ENCODE assay signal across 1 cellular context in genomic region chr2:164934790-164935466, GRCh38.
TF ChIP-seq lines count a peak whose summit lies in the region.

No MANE protein-coding gene starts in this region.

TF ChIP-seq in HepG2, 621 proteins besides CTCF, POLR2A, EP300 and RAD21 (continued from another document and continues in another):
- TF ChIP-seq, protein P1, sequence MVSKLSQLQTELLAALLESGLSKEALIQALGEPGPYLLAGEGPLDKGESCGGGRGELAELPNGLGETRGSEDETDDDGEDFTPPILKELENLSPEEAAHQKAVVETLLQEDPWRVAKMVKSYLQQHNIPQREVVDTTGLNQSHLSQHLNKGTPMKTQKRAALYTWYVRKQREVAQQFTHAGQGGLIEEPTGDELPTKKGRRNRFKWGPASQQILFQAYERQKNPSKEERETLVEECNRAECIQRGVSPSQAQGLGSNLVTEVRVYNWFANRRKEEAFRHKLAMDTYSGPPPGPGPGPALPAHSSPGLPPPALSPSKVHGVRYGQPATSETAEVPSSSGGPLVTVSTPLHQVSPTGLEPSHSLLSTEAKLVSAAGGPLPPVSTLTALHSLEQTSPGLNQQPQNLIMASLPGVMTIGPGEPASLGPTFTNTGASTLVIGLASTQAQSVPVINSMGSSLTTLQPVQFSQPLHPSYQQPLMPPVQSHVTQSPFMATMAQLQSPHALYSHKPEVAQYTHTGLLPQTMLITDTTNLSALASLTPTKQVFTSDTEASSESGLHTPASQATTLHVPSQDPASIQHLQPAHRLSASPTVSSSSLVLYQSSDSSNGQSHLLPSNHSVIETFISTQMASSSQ (IDR thresholded peaks at IDR 0.05; ENCODE audit: low read depth), result peak; percentile 88
- TF ChIP-seq, protein P1 (CRISPR knock-in tag; IDR thresholded peaks at IDR 0.05; ENCODE audit: borderline replicate concordance), result peak; percentile 60; the same call in 1 of the 2 replicates
- TF ChIP-seq MBD4 (IDR thresholded peaks at IDR 0.05; ENCODE audit: borderline replicate concordance, low read length), result peak; percentile 90; the same call in 1 of the 2 replicates
- TF ChIP-seq ZFP41 (CRISPR knock-in tag; IDR thresholded peaks at IDR 0.05; ENCODE audit: borderline replicate concordance), result no peak
- peak; percentile 99 for TF ChIP-seq TBX2 (CRISPR knock-in tag; IDR thresholded peaks at IDR 0.05; ENCODE audit: borderline replicate concordance)
- peak; percentile 76; the same call in 1 of the 2 replicates for TF ChIP-seq GATA4 (IDR thresholded peaks at IDR 0.05; ENCODE audit: borderline replicate concordance, low read depth)
- no peak for TF ChIP-seq ZNF547 (CRISPR knock-in tag; IDR thresholded peaks at IDR 0.05)
- TF ChIP-seq STAG1 (CRISPR knock-in tag; IDR thresholded peaks at IDR 0.05), result 0 out of 2 replicates have a peak, but pooled peaks have one; percentile 11
- TF ChIP-seq SUZ12 (IDR thresholded peaks at IDR 0.05; ENCODE audit: low read depth, low read length), result no peak
- TF ChIP-seq, protein P2, sequence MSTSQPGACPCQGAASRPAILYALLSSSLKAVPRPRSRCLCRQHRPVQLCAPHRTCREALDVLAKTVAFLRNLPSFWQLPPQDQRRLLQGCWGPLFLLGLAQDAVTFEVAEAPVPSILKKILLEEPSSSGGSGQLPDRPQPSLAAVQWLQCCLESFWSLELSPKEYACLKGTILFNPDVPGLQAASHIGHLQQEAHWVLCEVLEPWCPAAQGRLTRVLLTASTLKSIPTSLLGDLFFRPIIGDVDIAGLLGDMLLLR (CRISPR knock-in tag; IDR thresholded peaks at IDR 0.05), result no peak
- no peak for TF ChIP-seq FUBP1 (CRISPR knock-in tag; IDR thresholded peaks at IDR 0.05; ENCODE audit: borderline replicate concordance)
- TF ChIP-seq KDM4B (CRISPR knock-in tag; IDR thresholded peaks at IDR 0.05), result no peak
- TF ChIP-seq, protein P3, sequence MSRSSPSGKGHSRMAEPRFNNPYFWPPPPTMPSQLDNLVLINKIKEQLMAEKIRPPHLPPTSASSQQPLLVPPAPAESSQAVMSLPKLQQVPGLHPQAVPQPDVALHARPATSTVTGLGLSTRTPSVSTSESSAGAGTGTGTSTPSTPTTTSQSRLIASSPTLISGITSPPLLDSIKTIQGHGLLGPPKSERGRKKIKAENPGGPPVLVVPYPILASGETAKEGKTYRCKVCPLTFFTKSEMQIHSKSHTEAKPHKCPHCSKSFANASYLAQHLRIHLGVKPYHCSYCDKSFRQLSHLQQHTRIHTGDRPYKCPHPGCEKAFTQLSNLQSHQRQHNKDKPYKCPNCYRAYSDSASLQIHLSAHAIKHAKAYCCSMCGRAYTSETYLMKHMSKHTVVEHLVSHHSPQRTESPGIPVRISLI (CRISPR knock-in tag; IDR thresholded peaks at IDR 0.05; ENCODE audit: borderline replicate concordance), result peak; percentile 99
- TF ChIP-seq ELF3 (CRISPR knock-in tag; IDR thresholded peaks at IDR 0.05), result peak; percentile 88
- TF ChIP-seq, protein P4, sequence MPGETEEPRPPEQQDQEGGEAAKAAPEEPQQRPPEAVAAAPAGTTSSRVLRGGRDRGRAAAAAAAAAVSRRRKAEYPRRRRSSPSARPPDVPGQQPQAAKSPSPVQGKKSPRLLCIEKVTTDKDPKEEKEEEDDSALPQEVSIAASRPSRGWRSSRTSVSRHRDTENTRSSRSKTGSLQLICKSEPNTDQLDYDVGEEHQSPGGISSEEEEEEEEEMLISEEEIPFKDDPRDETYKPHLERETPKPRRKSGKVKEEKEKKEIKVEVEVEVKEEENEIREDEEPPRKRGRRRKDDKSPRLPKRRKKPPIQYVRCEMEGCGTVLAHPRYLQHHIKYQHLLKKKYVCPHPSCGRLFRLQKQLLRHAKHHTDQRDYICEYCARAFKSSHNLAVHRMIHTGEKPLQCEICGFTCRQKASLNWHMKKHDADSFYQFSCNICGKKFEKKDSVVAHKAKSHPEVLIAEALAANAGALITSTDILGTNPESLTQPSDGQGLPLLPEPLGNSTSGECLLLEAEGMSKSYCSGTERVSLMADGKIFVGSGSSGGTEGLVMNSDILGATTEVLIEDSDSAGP (CRISPR knock-in tag; IDR thresholded peaks at IDR 0.05; ENCODE audit: borderline replicate concordance), result no peak
- no peak for TF ChIP-seq ZNF772 (CRISPR knock-in tag; IDR thresholded peaks at IDR 0.05)
- TF ChIP-seq, protein P5, sequence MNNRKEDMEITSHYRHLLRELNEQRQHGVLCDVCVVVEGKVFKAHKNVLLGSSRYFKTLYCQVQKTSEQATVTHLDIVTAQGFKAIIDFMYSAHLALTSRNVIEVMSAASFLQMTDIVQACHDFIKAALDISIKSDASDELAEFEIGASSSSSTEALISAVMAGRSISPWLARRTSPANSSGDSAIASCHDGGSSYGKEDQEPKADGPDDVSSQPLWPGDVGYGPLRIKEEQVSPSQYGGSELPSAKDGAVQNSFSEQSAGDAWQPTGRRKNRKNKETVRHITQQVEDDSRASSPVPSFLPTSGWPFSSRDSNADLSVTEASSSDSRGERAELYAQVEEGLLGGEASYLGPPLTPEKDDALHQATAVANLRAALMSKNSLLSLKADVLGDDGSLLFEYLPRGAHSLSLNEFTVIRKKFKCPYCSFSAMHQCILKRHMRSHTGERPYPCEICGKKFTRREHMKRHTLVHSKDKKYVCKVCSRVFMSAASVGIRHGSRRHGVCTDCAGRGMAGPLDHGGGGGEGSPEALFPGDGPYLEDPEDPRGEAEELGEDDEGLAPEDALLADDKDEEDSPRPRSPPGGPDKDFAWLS (CRISPR knock-in tag; IDR thresholded peaks at IDR 0.05; ENCODE audit: borderline replicate concordance), result no peak
- TF ChIP-seq RFX5 (IDR thresholded peaks at IDR 0.05; ENCODE audit: low read depth, low read length), result no peak
- no peak for TF ChIP-seq PHF20 (CRISPR knock-in tag; IDR thresholded peaks at IDR 0.05)
- TF ChIP-seq HOXA5 (CRISPR knock-in tag; IDR thresholded peaks at IDR 0.05), result no peak
- no peak for TF ChIP-seq IKZF5 (CRISPR knock-in tag; IDR thresholded peaks at IDR 0.05)
- peak; percentile 79 for TF ChIP-seq TARDBP (CRISPR knock-in tag; IDR thresholded peaks at IDR 0.05)
- TF ChIP-seq ZNF709 (CRISPR knock-in tag; IDR thresholded peaks at IDR 0.05), result no peak
- TF ChIP-seq ZBTB42 (CRISPR knock-in tag; IDR thresholded peaks at IDR 0.05), result no peak
- no peak for TF ChIP-seq CBX1 (IDR thresholded peaks at IDR 0.05; ENCODE audit: low read depth)
- no peak for TF ChIP-seq FLYWCH1 (CRISPR knock-in tag; IDR thresholded peaks at IDR 0.05)
- TF ChIP-seq MLX (CRISPR knock-in tag; IDR thresholded peaks at IDR 0.05), result 0 out of 2 replicates have a peak, but pooled peaks have one; percentile 26
- TF ChIP-seq ZNF33B (CRISPR knock-in tag; IDR thresholded peaks at IDR 0.05), result no peak
- TF ChIP-seq MIXL1 (CRISPR knock-in tag; IDR thresholded peaks at IDR 0.05), result peak; percentile 93
- TF ChIP-seq RXRB (CRISPR knock-in tag; IDR thresholded peaks at IDR 0.05; ENCODE audit: borderline replicate concordance), result peak; percentile 82
- TF ChIP-seq, protein P6, sequence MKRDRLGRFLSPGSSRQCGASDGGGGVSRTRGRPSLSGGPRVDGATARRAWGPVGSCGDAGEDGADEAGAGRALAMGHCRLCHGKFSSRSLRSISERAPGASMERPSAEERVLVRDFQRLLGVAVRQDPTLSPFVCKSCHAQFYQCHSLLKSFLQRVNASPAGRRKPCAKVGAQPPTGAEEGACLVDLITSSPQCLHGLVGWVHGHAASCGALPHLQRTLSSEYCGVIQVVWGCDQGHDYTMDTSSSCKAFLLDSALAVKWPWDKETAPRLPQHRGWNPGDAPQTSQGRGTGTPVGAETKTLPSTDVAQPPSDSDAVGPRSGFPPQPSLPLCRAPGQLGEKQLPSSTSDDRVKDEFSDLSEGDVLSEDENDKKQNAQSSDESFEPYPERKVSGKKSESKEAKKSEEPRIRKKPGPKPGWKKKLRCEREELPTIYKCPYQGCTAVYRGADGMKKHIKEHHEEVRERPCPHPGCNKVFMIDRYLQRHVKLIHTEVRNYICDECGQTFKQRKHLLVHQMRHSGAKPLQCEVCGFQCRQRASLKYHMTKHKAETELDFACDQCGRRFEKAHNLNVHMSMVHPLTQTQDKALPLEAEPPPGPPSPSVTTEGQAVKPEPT (CRISPR knock-in tag; IDR thresholded peaks at IDR 0.05; ENCODE audit: low read depth), result no peak
- no peak for TF ChIP-seq ZBTB39 (CRISPR knock-in tag; IDR thresholded peaks at IDR 0.05)
- TF ChIP-seq HOXD1 (CRISPR knock-in tag; IDR thresholded peaks at IDR 0.05), result peak; percentile 49; the same call in 1 of the 2 replicates
- TF ChIP-seq GATAD1 (CRISPR knock-in tag; IDR thresholded peaks at IDR 0.05), result no peak
- peak; percentile 98 for TF ChIP-seq SNAI1 (CRISPR knock-in tag; IDR thresholded peaks at IDR 0.05; ENCODE audit: borderline replicate concordance)
- peak; percentile 95 for TF ChIP-seq RARA (CRISPR knock-in tag; IDR thresholded peaks at IDR 0.05)
- no peak for TF ChIP-seq ZFP62 (CRISPR knock-in tag; IDR thresholded peaks at IDR 0.05)
- TF ChIP-seq, protein P7, sequence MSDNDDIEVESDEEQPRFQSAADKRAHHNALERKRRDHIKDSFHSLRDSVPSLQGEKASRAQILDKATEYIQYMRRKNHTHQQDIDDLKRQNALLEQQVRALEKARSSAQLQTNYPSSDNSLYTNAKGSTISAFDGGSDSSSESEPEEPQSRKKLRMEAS (IDR thresholded peaks at IDR 0.05), result 0 out of 2 replicates have a peak, but pooled peaks have one; percentile 30
- TF ChIP-seq ZNF30 (CRISPR knock-in tag; IDR thresholded peaks at IDR 0.05), result no peak
- no peak; the same call in 1 of the 2 replicates for TF ChIP-seq ZMYM3 (CRISPR knock-in tag; IDR thresholded peaks at IDR 0.05)
- no peak for TF ChIP-seq ZNF747 (CRISPR knock-in tag; IDR thresholded peaks at IDR 0.05; ENCODE audit: borderline replicate concordance)
- TF ChIP-seq, protein P8, sequence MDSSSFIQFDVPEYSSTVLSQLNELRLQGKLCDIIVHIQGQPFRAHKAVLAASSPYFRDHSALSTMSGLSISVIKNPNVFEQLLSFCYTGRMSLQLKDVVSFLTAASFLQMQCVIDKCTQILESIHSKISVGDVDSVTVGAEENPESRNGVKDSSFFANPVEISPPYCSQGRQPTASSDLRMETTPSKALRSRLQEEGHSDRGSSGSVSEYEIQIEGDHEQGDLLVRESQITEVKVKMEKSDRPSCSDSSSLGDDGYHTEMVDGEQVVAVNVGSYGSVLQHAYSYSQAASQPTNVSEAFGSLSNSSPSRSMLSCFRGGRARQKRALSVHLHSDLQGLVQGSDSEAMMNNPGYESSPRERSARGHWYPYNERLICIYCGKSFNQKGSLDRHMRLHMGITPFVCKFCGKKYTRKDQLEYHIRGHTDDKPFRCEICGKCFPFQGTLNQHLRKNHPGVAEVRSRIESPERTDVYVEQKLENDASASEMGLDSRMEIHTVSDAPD (CRISPR knock-in tag; IDR thresholded peaks at IDR 0.05), result peak; percentile 63; the same call in 1 of the 2 replicates
- TF ChIP-seq ZNF17 (CRISPR knock-in tag; IDR thresholded peaks at IDR 0.05), result no peak
- no peak for TF ChIP-seq PCBP1 (IDR thresholded peaks at IDR 0.05; ENCODE audit: borderline replicate concordance, low read depth, low read length)
- TF ChIP-seq SMAD9 (CRISPR knock-in tag; IDR thresholded peaks at IDR 0.05), result no peak
- TF ChIP-seq BRD4 (CRISPR knock-in tag; IDR thresholded peaks at IDR 0.05), result peak; percentile 50; the same call in 1 of the 2 replicates
